Comparison of ENCODE assay signal across 8 cellular contexts in genomic region chr3:13414040-13414729, GRCh38. TPM values are rescaled to one million over a fixed set of nuclear protein-coding genes. Genes with fewer than 3 reads are reported as not detected.
DNase-seq lines count a peak whose midpoint lies in the region; ATAC-seq, FAIRE-seq and TF ChIP-seq lines count a peak whose summit lies in the region.

No MANE protein-coding gene starts in this region.

- H3K9me3 ChIP-seq in BLaER1, result peaks cover 10% of the 10 kb centered on the region
- H3K9me3 ChIP-seq in K562 (replicated peaks; ENCODE audit: control insufficient read depth, insufficient read depth, low read depth, low read length), result peaks cover under 1% of the 10 kb centered on the region
- no peaks in the 10 kb centered on the region for H3K9me3 ChIP-seq in small intestine (ENCODE audit: control insufficient read depth, low read depth)

- intact Hi-C loops in K562 (cut with micrococcal nuclease), result no loop called here

- no peak overlapping the region for H2AFZ ChIP-seq in K562 (ENCODE audit: low read depth, low read length)

- no peak for TF ChIP-seq POLR2A in K562 (conservative IDR thresholded peaks at IDR 0.05)

- peak; percentile 58 for DNase-seq in T-helper 9 cell
- DNase-seq in K562 (ENCODE audit: extremely low read depth in 1 of 4, low spot score in 3 of 4), result peak in 1 of 4 experiments; percentile 45
- peak; percentile 47 for DNase-seq in small intestine
- DNase-seq in NCI-H748 treated with DMSO at 0.1 percent for 48 hours (lab: John Stamatoyannopoulos, UW), result no peak
- DNase-seq in T1000 (lab: John Stamatoyannopoulos, UW), result no peak

- peaks cover 22% of the 10 kb centered on the region for H3K36me3 ChIP-seq in BLaER1
- peaks cover 58% of the 10 kb centered on the region for H3K36me3 ChIP-seq in K562 (ENCODE audit: control insufficient read depth, insufficient read depth, low read length)
- no peaks in the 10 kb centered on the region for H3K36me3 ChIP-seq in small intestine (ENCODE audit: control insufficient read depth in 2 of 2, insufficient read depth in 2 of 2, low read length in 2 of 2)

- ATAC-seq in GM19328 (IDR thresholded peaks at IDR 0.05; ENCODE audit: unreplicated experiment) (peak; percentile 92), HG03342 (IDR thresholded peaks at IDR 0.05; ENCODE audit: unreplicated experiment) (peak; percentile 92), K562 (peak; percentile 15; the same call in 2 of the 3 replicates)

- CTCF ChIA-PET in K562 (lab: Yijun Ruan, JAX; ENCODE audit: low intra/inter-chr PET ratio), result no interaction called here

- no peak for TF ChIP-seq EP300 in K562 (IDR thresholded peaks at IDR 0.05; ENCODE audit: low read length)

- H3K4me2 ChIP-seq in BLaER1, result peak overlapping the region; percentile 95
- H3K4me2 ChIP-seq in K562 (ENCODE audit: insufficient read depth, low read length), result no peak overlapping the region

- peaks cover 87% of the 10 kb centered on the region for H3K79me2 ChIP-seq in K562 (ENCODE audit: control insufficient read depth, insufficient read depth, low read length)

- H3K27ac ChIP-seq in BLaER1 (peak overlapping the region; percentile 95), K562 (ENCODE audit: extremely low read depth, low read depth, low read length) (no peak overlapping the region; the same call in 2 of the 3 replicates), small intestine (ENCODE audit: low read depth in 1 of 2, low read length in 1 of 2) (peak overlapping the region; percentile 8 to 82)

- WGBS in K562 (ENCODE audit: insufficient coverage, low coverage, missing lambda C conversion rate), result 75% methylated on average over 14 of the region's 14 CpGs
- WGBS in small intestine, 3 donors, result 56 to 74% (median 64%) methylated on average over 14 of the region's 14 CpGs

- H3K27me3 ChIP-seq in BLaER1 (no peaks in the 10 kb centered on the region), K562 (ENCODE audit: control insufficient read depth in 2 of 2, insufficient read depth in 2 of 2, low read length in 2 of 2) (no peaks in the 10 kb centered on the region), small intestine (ENCODE audit: control insufficient read depth in 2 of 2, insufficient read depth in 2 of 2, low read length in 2 of 2) (peaks cover 0 to 2% of the 10 kb centered on the region in 2 donors)

- FAIRE-seq in K562 (lab: Jason Lieb, UNC), result no peak
- FAIRE-seq in small intestine (lab: Jason Lieb, UNC), result no peak

- peak overlapping the region; percentile 89 for H3K9ac ChIP-seq in BLaER1
- peak overlapping the region in 1 of 2 experiments; percentile 15; a peak in 2 of 4 replicates for H3K9ac ChIP-seq in K562 (ENCODE audit: insufficient read depth in 1 of 2, low read depth in 2 of 2, low read length in 2 of 2)

- H3K4me1 ChIP-seq in BLaER1 (peaks cover 80% of the 10 kb centered on the region), K562 (replicated peaks in 1 of 2; ENCODE audit: control insufficient read depth in 2 of 2, insufficient read depth in 2 of 2, low read length in 2 of 2) (peaks cover 25 to 40% of the 10 kb centered on the region in 2 experiments; a peak in 4 of 5 replicates), small intestine (ENCODE audit: control insufficient read depth in 2 of 2, insufficient read depth in 1 of 2, low read depth in 1 of 2, low read length in 1 of 2) (peaks cover 0 to 4% of the 10 kb centered on the region in 2 donors)

- no peak for TF ChIP-seq RAD21 in K562 (CRISPR knock-in tag; conservative IDR thresholded peaks at IDR 0.05 in 1 of 2, IDR thresholded peaks at IDR 0.05 in 1 of 2)

- in situ Hi-C loops in K562 (cut with MboI), result no loop called here

- H4K20me1 ChIP-seq in BLaER1 (peaks cover 77% of the 10 kb centered on the region), K562 (replicated peaks; ENCODE audit: control insufficient read depth, insufficient read depth, low read length) (peaks cover 17% of the 10 kb centered on the region; the same call in 1 of the 2 replicates)

- no TSS peak for BruUV-seq in K562 (replicated peaks; lab: Mats Ljungman, UMichigan)

- no peak for TF ChIP-seq CTCF in K562 (IDR thresholded peaks at IDR 0.05 in 2 of 3, conservative IDR thresholded peaks at IDR 0.05 in 1 of 3; ENCODE audit: insufficient read depth in 2 of 3, low read depth in 1 of 3, low read length in 3 of 3)

- H3K4me3 ChIP-seq in BLaER1 (peak overlapping the region; percentile 49), K562 (no peak overlapping the region), small intestine (ENCODE audit: low read depth in 1 of 2, low read length in 2 of 2) (no peak overlapping the region)

- H3K9me1 ChIP-seq in K562 (ENCODE audit: control insufficient read depth, insufficient read depth, low read length), result peaks cover 9% of the 10 kb centered on the region

- POLR2A ChIA-PET in K562 (lab: Yijun Ruan, JAX), result interaction anchor here (0.7 to 1.3 kb wide), 3 partner anchors 11 to 37 kb away, joined by 3 to 6 read pairs (median 3); no protein-coding TSS in a partner anchor

TF ChIP-seq in K562, 482 proteins besides CTCF, POLR2A, EP300 and RAD21 (continues in another document):
- TF ChIP-seq USF1 (CRISPR knock-in tag; IDR thresholded peaks at IDR 0.05) (no peak; the same call in 1 of the 2 replicates), RBFOX2 (IDR thresholded peaks at IDR 0.05; ENCODE audit: low read depth, low read length) (peak; percentile 57; the same call in 1 of the 2 replicates), SNAPC5 (CRISPR knock-in tag; IDR thresholded peaks at IDR 0.05) (no peak), ZFX (CRISPR knock-in tag; IDR thresholded peaks at IDR 0.05) (0 out of 2 replicates have a peak, but pooled peaks have one; percentile 13), ZFP1 (CRISPR knock-in tag; IDR thresholded peaks at IDR 0.05) (no peak), SMAD3 (CRISPR knock-in tag; conservative IDR thresholded peaks at IDR 0.05) (no peak), CEBPG (CRISPR knock-in tag; IDR thresholded peaks at IDR 0.05) (peak; percentile 18; the same call in 1 of the 2 replicates), CEBPG (tag; conservative IDR thresholded peaks at IDR 0.05 in 1 of 2, IDR thresholded peaks at IDR 0.05 in 1 of 2) (no peak), ESRRA (IDR thresholded peaks at IDR 0.05; ENCODE audit: borderline replicate concordance, low read depth) (no peak), ZNF764 (CRISPR knock-in tag; IDR thresholded peaks at IDR 0.05; ENCODE audit: low read depth) (no peak), XRCC3 (IDR thresholded peaks at IDR 0.05) (no peak), KDM4B (IDR thresholded peaks at IDR 0.05; ENCODE audit: borderline replicate concordance in 2 of 2, low read depth in 1 of 2) (no peak), ZNF655 (CRISPR knock-in tag; IDR thresholded peaks at IDR 0.05) (no peak), MECOM (CRISPR knock-in tag; IDR thresholded peaks at IDR 0.05) (no peak), HNRNPLL (IDR thresholded peaks at IDR 0.05; ENCODE audit: low read depth, low read length, poor library complexity, severe bottlenecking) (no peak), HDAC1 (IDR thresholded peaks at IDR 0.05) (no peak), ZNF707 (CRISPR knock-in tag; conservative IDR thresholded peaks at IDR 0.05) (no peak), IRF1 (CRISPR knock-in tag; IDR thresholded peaks at IDR 0.05; ENCODE audit: borderline replicate concordance) (no peak)

RNA-seq across cellular contexts. Expression of gene NUP210, which starts 5.9 kb away (rescaled TPM):
- 213 and 603 TPM in 2 replicates for total RNA-seq in K562 (2011; cell fraction: chromatin; rRNA removed; ENCODE audit: low replicate concordance)
- 374 and 409 TPM in 2 replicates for total RNA-seq in K562 (2011; cell fraction: nucleolus; rRNA removed)
- total RNA-seq in K562 (2011; cell fraction: nucleoplasm; rRNA removed), result 286 and 299 TPM in 2 replicates
- 60.7 and 76.5 TPM in 2 replicates for total RNA-seq in K562 (2014; rRNA removed)
- 25.4 and 30.2 TPM in 2 replicates for total RNA-seq in K562 (2014; rRNA removed; fragmentation: Illumina TruSeq; extraction: Trizol)
- 36.0 and 39.9 TPM in 2 replicates for total RNA-seq in K562 (2015; rRNA removed; fragmentation: Illumina TruSeq; extraction: Trizol)
- 128 and 138 TPM in 2 replicates for total RNA-seq in K562 (2021)
- 44.0 and 93.3 TPM in 2 replicates for polyA plus RNA-seq in K562 (2011; rRNA removed)
- polyA plus RNA-seq in K562 (2011; cell fraction: cytosol; rRNA removed), result 51.4 and 78.4 TPM in 2 replicates
- 125 and 255 TPM in 2 replicates for polyA plus RNA-seq in K562 (2011; cell fraction: nucleus; rRNA removed)
- 95.0 and 139 TPM in 2 replicates for polyA plus RNA-seq in K562 (2012)
- polyA plus RNA-seq in K562 (2014; fragmentation: Illumina TruSeq; extraction: Trizol), result 90.7 and 111 TPM in 2 replicates
- 1 to 10 TPM; 1.2 to 1.4 TPM for polyA plus RNA-seq in K562 (2014; fragmentation: Nextera tagmentation; extraction: Ambion mirVana)
- polyA plus RNA-seq in K562 (2014; rRNA removed), result 54.3 and 61.0 TPM in 2 replicates
- polyA minus RNA-seq in K562 (2011; rRNA and poly(A)+ RNA removed), result 82.2 and 99.7 TPM in 2 replicates
- 114 and 152 TPM in 2 replicates for polyA minus RNA-seq in K562 (2011; cell fraction: cytosol; rRNA and poly(A)+ RNA removed)
- 137 and 138 TPM in 2 replicates for polyA minus RNA-seq in K562 (2011; cell fraction: nucleus; rRNA and poly(A)+ RNA removed)
- polyA plus RNA-seq in small intestine, result 10 to 100 TPM in 1 of 3 donors, under 1 TPM in 2; 0.22 to 10.5 (median 0.81) TPM

Comparison
In these comparisons a context has a peak if more than half of its experiments do, and no peak if none do; other contexts are left out.
1. ATAC-seq: peak in every context shown above with its lines; median percentile 92 in GM19328; 92 in HG03342; 15 in K562.
2. DNase-seq: peak in T-helper 9 cell (single experiment) and small intestine (single experiment); none in NCI-H748 treated with DMSO at 0.1 percent for 48 hours (single experiment) and T1000 (single experiment).